Comparison of ENCODE assay signal across 1 cellular context in the genomic region with DNA sequence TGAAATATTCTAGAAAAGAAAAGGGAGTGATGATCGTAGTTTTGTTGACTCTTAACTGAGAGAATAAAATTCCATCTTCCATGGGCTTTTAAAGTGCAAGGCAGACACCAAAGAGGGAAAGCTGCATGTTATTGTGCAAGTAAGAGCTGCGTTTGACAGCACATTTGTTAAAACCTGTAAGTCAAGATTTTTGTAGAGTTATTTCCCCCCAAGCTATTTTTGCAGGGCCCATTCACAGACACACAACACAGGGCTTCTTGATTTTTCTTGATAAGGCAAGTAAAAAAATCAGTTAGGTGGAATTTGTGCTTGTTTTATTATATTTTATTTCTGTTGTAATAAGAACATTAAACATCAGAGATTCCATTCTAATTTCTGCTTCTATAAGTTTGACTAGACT.
TF ChIP-seq lines count a peak whose summit lies in the region.

No MANE protein-coding gene starts in this region.

TF ChIP-seq in SK-N-SH, 30 proteins besides CTCF, POLR2A, EP300 and RAD21 (continued from another document):
- TF ChIP-seq ZBTB33 (IDR thresholded peaks at IDR 0.05; ENCODE audit: borderline replicate concordance, low read depth) (no peak), SIN3A (IDR thresholded peaks at IDR 0.05; ENCODE audit: borderline replicate concordance, low read depth, low read length) (no peak), FOXM1 (IDR thresholded peaks at IDR 0.05; ENCODE audit: low read depth) (no peak), RFX5 (IDR thresholded peaks at IDR 0.05; ENCODE audit: low read length) (no peak), FOXJ3 (CRISPR knock-in tag; IDR thresholded peaks at IDR 0.05) (no peak), POLR2AphosphoS5 (IDR thresholded peaks at IDR 0.05; ENCODE audit: low read depth, low read length) (no peak), MEF2A (IDR thresholded peaks at IDR 0.05; ENCODE audit: borderline replicate concordance, low read depth) (no peak), EZH2phosphoT487 (IDR thresholded peaks at IDR 0.05; ENCODE audit: borderline replicate concordance, low read depth) (no peak), GABPA (IDR thresholded peaks at IDR 0.05; ENCODE audit: low read depth) (no peak), NFIC (IDR thresholded peaks at IDR 0.05; ENCODE audit: borderline replicate concordance) (no peak), USF2 (IDR thresholded peaks at IDR 0.05; ENCODE audit: borderline replicate concordance, low read depth, low read length) (no peak), RCOR1 (IDR thresholded peaks at IDR 0.05; ENCODE audit: low read length) (no peak)
